21 cellular contexts compared by ENCODE assay signal in the genomic region with DNA sequence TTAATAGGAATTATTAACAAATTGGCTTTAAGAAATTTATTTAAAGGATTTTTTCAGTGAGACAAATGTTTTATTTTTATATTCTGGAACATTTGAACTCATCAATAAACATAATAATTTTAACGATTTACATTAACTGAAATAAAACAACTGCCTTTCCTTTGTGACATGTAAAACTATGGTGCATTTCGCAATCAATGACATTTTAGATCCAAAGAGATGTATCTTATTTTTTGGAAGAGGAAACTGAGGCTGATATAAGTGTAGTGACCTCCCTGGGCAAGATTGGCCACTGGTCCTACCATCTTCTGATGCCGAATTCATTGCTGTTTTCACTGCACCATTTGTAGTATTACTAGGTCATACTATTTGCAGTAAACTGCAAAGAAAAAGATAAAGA. TPM values are rescaled to one million over a fixed set of nuclear protein-coding genes. Genes with fewer than 3 reads are reported as not detected.
DNase-seq lines count a peak whose midpoint lies in the region; ATAC-seq and TF ChIP-seq lines count a peak whose summit lies in the region.
"Had no signal": no experiment of that assay in that cellular context is flagged by ENCODE, and none has a peak within 500 bp of the region (broad histone marks: within the 10 kb centered on the region; RNA-seq: fewer than 3 reads in every experiment).

No MANE protein-coding gene starts in this region.

- no peak for TF ChIP-seq EP300 in Ishikawa (IDR thresholded peaks at IDR 0.05; ENCODE audit: borderline replicate concordance)

- H4K20me1 ChIP-seq in GM23338 (replicated peaks; ENCODE audit: insufficient read depth): no peaks in the 10 kb centered on the region

- H3K36me3 Mint-ChIP-seq in GM23338 (ENCODE audit: low read depth) (no peaks in the 10 kb centered on the region), neural crest cell (ENCODE audit: low read depth) (no peaks in the 10 kb centered on the region)
- H3K36me3 Mint-ChIP-seq in activated T-helper 17 cell treated with anti-CD3 and anti-CD28 coated beads, Interleukin-2, amount 50 U/mL, for 72 hours (ENCODE audit: low read depth): peaks cover 15% of the 10 kb centered on the region

- TF ChIP-seq RAD21 in Ishikawa (IDR thresholded peaks at IDR 0.05; ENCODE audit: low read depth): no peak

- no peak overlapping the region for H3K4me2 ChIP-seq in GM23338

- H3K27ac Mint-ChIP-seq in GM23338: no peak overlapping the region
- no peak overlapping the region for H3K27ac Mint-ChIP-seq in activated T-helper 17 cell treated with anti-CD3 and anti-CD28 coated beads, Interleukin-2, amount 50 U/mL, for 72 hours
- no peak overlapping the region for H3K27ac Mint-ChIP-seq in neural crest cell (ENCODE audit: unreplicated experiment)
- H3K27ac Mint-ChIP-seq: CD14-positive monocyte had no signal

- H3K4me3 ChIP-seq in GM23338: no peak overlapping the region
- H3K4me3 ChIP-seq in heart left ventricle: no peak overlapping the region

- H3K27me3 ChIP-seq in GM23338 (ENCODE audit: insufficient read depth) (peaks cover 7% of the 10 kb centered on the region; the same call in 1 of the 2 replicates), heart left ventricle (peaks cover 0 to 11% (median 0%) of the 10 kb centered on the region in 9 donors)

- H3K4me3 Mint-ChIP-seq in GM23338 (no peak overlapping the region), neural crest cell (peak overlapping the region; percentile 50)
- H3K4me3 Mint-ChIP-seq in activated T-helper 17 cell treated with anti-CD3 and anti-CD28 coated beads, Interleukin-2, amount 50 U/mL, for 72 hours: peak overlapping the region; percentile 29
- H3K4me3 Mint-ChIP-seq: CD14-positive monocyte, H9 had no signal

- H3K9me2 ChIP-seq in GM23338 (ENCODE audit: insufficient read depth): no peaks in the 10 kb centered on the region

- DNase-seq in GM23338 (ENCODE audit: low spot score) (no peak), neural crest cell (ENCODE audit: low read depth, low spot score) (no peak), NCI-H526 treated with DMSO at 0.1 percent for 48 hours (lab: John Stamatoyannopoulos, UW) (no peak), NCI-H1436 treated with DMSO at 0.1 percent for 48 hours (lab: John Stamatoyannopoulos, UW) (no peak), heart left ventricle (no peak)
- DNase-seq: ACHN, DMS79, NCI-H1436, NCI-H2029 treated with DMSO at 0.1 percent for 48 hours, NCI-H2171 treated with DMSO at 0.1 percent for 48 hours, NCI-H446, SHP77 treated with DMSO at 0.1 percent for 48 hours, T-helper 1 cell had no signal

- no peaks in the 10 kb centered on the region for H3K9me3 ChIP-seq in heart left ventricle

- no peaks in the 10 kb centered on the region for H3K79me2 ChIP-seq in GM23338 (replicated peaks; ENCODE audit: insufficient read depth)

- H3F3A ChIP-seq in GM23338 (replicated peaks; ENCODE audit: low read depth): no peaks in the 10 kb centered on the region

- H3K36me3 ChIP-seq in GM23338 (ENCODE audit: insufficient read depth): no peaks in the 10 kb centered on the region
- no peaks in the 10 kb centered on the region for H3K36me3 ChIP-seq in heart left ventricle

- ATAC-seq in GM23338 (no peak), heart left ventricle (no peak)
- no peak for ATAC-seq in activated T-helper 17 cell treated with anti-CD3 and anti-CD28 coated beads, Interleukin-2, amount 50 U/mL, for 72 hours (replicated peaks)
- ATAC-seq: PC-3, SK-N-SH treated with all-trans-retinoic acid at 6 μM for 48 hours had no signal

- TF ChIP-seq CTCF in GM23338 (conservative IDR thresholded peaks at IDR 0.05; ENCODE audit: low read depth in 2 of 2) (no peak), neural crest cell (conservative IDR thresholded peaks at IDR 0.05) (no peak), heart left ventricle (IDR thresholded peaks at IDR 0.05) (no peak)

- H3K4me1 ChIP-seq in GM23338 (ENCODE audit: insufficient read depth) (no peaks in the 10 kb centered on the region), heart left ventricle (peaks cover 0 to 36% (median 7%) of the 10 kb centered on the region in 12 donors)

- no peak for TF ChIP-seq POLR2A in heart left ventricle (IDR thresholded peaks at IDR 0.05)

- WGBS in heart left ventricle, 4 donors: 93 to 95% (median 94%) methylated on average over 3 of the region's 3 CpGs

- peaks cover 17% of the 10 kb centered on the region for H3K4me1 Mint-ChIP-seq in GM23338
- peaks cover 28% of the 10 kb centered on the region for H3K4me1 Mint-ChIP-seq in activated T-helper 17 cell treated with anti-CD3 and anti-CD28 coated beads, Interleukin-2, amount 50 U/mL, for 72 hours
- peaks cover 28% of the 10 kb centered on the region for H3K4me1 Mint-ChIP-seq in neural crest cell

- H3K27me3 Mint-ChIP-seq in GM23338 (ENCODE audit: insufficient read depth, low read depth, poor library complexity) (peaks cover 15% of the 10 kb centered on the region), neural crest cell (ENCODE audit: low read depth) (peaks cover 27% of the 10 kb centered on the region)
- peaks cover 3% of the 10 kb centered on the region for H3K27me3 Mint-ChIP-seq in activated T-helper 17 cell treated with anti-CD3 and anti-CD28 coated beads, Interleukin-2, amount 50 U/mL, for 72 hours

- H3K27ac ChIP-seq in GM23338 (ENCODE audit: low read depth): no peak overlapping the region
- no peak overlapping the region for H3K27ac ChIP-seq in heart left ventricle
- H3K27ac ChIP-seq: HL-60 had no signal

- intact Hi-C loops in heart left ventricle (cut with DNase I): loop anchor here in 1 of 10 donors (5.0 kb wide), 1 partner anchor 42 kb away; no protein-coding TSS in a partner anchor

- no peaks in the 10 kb centered on the region for H3K9me3 Mint-ChIP-seq in GM23338
- H3K9me3 Mint-ChIP-seq in activated T-helper 17 cell treated with anti-CD3 and anti-CD28 coated beads, Interleukin-2, amount 50 U/mL, for 72 hours: no peaks in the 10 kb centered on the region
- H3K9me3 Mint-ChIP-seq in neural crest cell: no peaks in the 10 kb centered on the region
- H3K9me3 Mint-ChIP-seq: H9 had no signal

- H2AFZ ChIP-seq in GM23338: 0 out of 2 replicates have a peak overlapping the region, but pooled peaks have one; percentile 28

TF ChIP-seq in Ishikawa, 13 proteins besides CTCF, POLR2A, EP300 and RAD21:
- peak; percentile 60; the same call in 1 of the 2 replicates for TF ChIP-seq CEBPB (IDR thresholded peaks at IDR 0.05)
- no peak for TF ChIP-seq TAF1 (IDR thresholded peaks at IDR 0.05; ENCODE audit: low read depth)

RNA-seq across cellular contexts. Expression of gene RNU6-8, which starts 2.5 kb away (rescaled TPM):
- total RNA-seq in GM23338 (2014; rRNA removed; shearing (Covaris generic)): not detected in 2 replicates
- polyA plus RNA-seq in GM23338 (2016; fragmentation: Nextera tagmentation; extraction: Ambion mirVana): 39.1 TPM in 1 of 2 replicates, not detected in the other
- total RNA-seq in activated T-helper 17 cell treated with anti-CD3 and anti-CD28 coated beads, Interleukin-2, amount 50 U/mL, for 72 hours: not detected
- total RNA-seq in neural crest cell: not detected in 2 replicates
- not detected for total RNA-seq in heart left ventricle
- not detected for polyA plus RNA-seq in heart left ventricle
- total RNA-seq: H9, HT1080, PC-3 had no signal
- polyA plus RNA-seq: CD14-positive monocyte had no signal

RNA-seq across cellular contexts. Expression of gene RNU6-7, which starts 3.7 kb away (rescaled TPM):
- total RNA-seq in GM23338 (2014; rRNA removed; shearing (Covaris generic)): not detected in 2 replicates
- polyA plus RNA-seq in GM23338 (2016; fragmentation: Nextera tagmentation; extraction: Ambion mirVana) (39.1 TPM in 1 of 2 replicates, not detected in the other), heart left ventricle (not detected)
- not detected for total RNA-seq in activated T-helper 17 cell treated with anti-CD3 and anti-CD28 coated beads, Interleukin-2, amount 50 U/mL, for 72 hours
- total RNA-seq in neural crest cell (not detected in 2 replicates), heart left ventricle (not detected)
- total RNA-seq: H9, HT1080, PC-3 had no signal
- polyA plus RNA-seq: CD14-positive monocyte had no signal
